8 cellular contexts compared by ENCODE assay signal in the genomic region with DNA sequence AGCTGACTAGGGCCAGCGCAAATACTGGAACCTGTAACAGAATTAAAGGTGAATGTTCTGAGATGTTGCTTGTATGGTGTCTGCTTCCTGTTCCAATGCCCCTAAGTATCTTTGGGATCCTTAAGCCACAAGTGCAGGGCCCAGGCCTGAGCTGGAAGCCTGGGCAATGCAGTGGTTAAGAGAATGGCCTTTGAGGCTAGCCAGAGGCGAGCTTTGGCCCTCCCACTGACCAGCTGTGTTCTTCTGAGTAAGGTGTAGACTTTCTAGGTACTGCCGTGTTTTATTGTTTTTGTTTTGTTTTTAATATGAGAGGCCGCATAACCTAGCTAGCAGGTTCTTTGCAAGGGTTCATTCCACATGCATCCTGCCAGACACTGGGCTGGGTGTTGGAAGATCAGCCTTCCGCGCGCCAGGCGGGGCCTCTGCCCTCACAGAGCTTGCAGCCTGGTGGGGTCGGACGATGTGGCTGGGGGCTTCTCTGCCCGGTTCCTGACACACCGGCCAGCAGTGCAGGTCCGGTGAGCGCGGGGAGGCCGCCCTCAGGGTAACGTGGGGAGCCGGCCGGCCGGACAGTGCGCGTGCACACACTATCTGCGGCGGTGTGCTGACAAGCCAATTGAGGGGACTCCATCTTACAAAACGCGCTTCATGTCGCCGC. TPM values are rescaled to one million over a fixed set of nuclear protein-coding genes. Genes with fewer than 3 reads are reported as not detected.
DNase-seq lines count a peak whose midpoint lies in the region; TF ChIP-seq lines count a peak whose summit lies in the region.

No MANE protein-coding gene starts in this region.

- TF ChIP-seq RAD21 in neural cell (conservative IDR thresholded peaks at IDR 0.05): no peak

- in situ Hi-C loops in KBM-7 (cut with MboI; ENCODE audit: low pct_unique_long_range_greater_than_20kb, low sequenced_read_pairs): no loop called here

- H3K36me3 ChIP-seq in KOPT-K1 (ENCODE audit: insufficient read depth, low read length): peaks cover 63% of the 10 kb centered on the region
- peaks cover 44 to 58% of the 10 kb centered on the region in 2 donors for H3K36me3 ChIP-seq in duodenal mucosa (ENCODE audit: control insufficient read depth in 1 of 2, insufficient read depth in 2 of 2, low read length in 2 of 2)
- H3K36me3 ChIP-seq in neural cell (ENCODE audit: insufficient read depth, low read length): no peaks in the 10 kb centered on the region

- H3K4me1 ChIP-seq in duodenal mucosa (ENCODE audit: control insufficient read depth in 1 of 2, insufficient read depth in 2 of 2, low read length in 2 of 2): peaks cover 42 to 60% of the 10 kb centered on the region in 2 donors

- no peaks in the 10 kb centered on the region for H4K20me1 ChIP-seq in neural cell (ENCODE audit: insufficient read depth)

- no peak for TF ChIP-seq EP300 in neural cell (conservative IDR thresholded peaks at IDR 0.05; ENCODE audit: poor library complexity, severe bottlenecking)

- peak overlapping the region; percentile 93 for H3K27ac ChIP-seq in C4-2B
- H3K27ac ChIP-seq in KOPT-K1 (ENCODE audit: low read depth, low read length, poor library complexity, severe bottlenecking): peak overlapping the region; percentile 90
- H3K27ac ChIP-seq in duodenal mucosa (ENCODE audit: low read depth, low read length): peak overlapping the region; percentile 93
- peak overlapping the region; percentile 84 for H3K27ac ChIP-seq in neural cell (ENCODE audit: low read length)

- H3K9me3 ChIP-seq in KOPT-K1 (ENCODE audit: insufficient read depth, low read length, poor library complexity, severe bottlenecking): no peaks in the 10 kb centered on the region
- H3K9me3 ChIP-seq in duodenal mucosa (ENCODE audit: control insufficient read depth in 1 of 2, low read length in 2 of 2): no peaks in the 10 kb centered on the region
- H3K9me3 ChIP-seq in neural cell (ENCODE audit: low read length): no peaks in the 10 kb centered on the region

- peak overlapping the region; percentile 81 to 93 for H3K4me3 ChIP-seq in duodenal mucosa (ENCODE audit: low read depth in 1 of 2, low read length in 2 of 2)
- peak overlapping the region; percentile 98 for H3K4me3 ChIP-seq in neural cell (ENCODE audit: low read length)

- no peaks in the 10 kb centered on the region for H3F3A ChIP-seq in neural cell (ENCODE audit: insufficient read depth, low read length, poor library complexity, severe bottlenecking)

- peak overlapping the region; percentile 55 for H3K4me2 ChIP-seq in neural cell (ENCODE audit: low read length)

- H2AFZ ChIP-seq in neural cell (ENCODE audit: low read depth, low read length): peak overlapping the region; percentile 85

- H3K27me3 ChIP-seq in duodenal mucosa (ENCODE audit: control insufficient read depth in 1 of 2, insufficient read depth in 2 of 2, low read length in 2 of 2) (no peaks in the 10 kb centered on the region), neural cell (ENCODE audit: insufficient read depth, low read depth, low read length) (no peaks in the 10 kb centered on the region)

- no peak for DNase-seq in cerebellar cortex (ENCODE audit: low spot score)
- no peak for DNase-seq in COR-L47 (lab: John Stamatoyannopoulos, UW)
- no peak for DNase-seq in MV-4-11 (lab: John Stamatoyannopoulos, UW)
- DNase-seq in KBM-7: no peak

- TF ChIP-seq CTCF in C4-2B (conservative IDR thresholded peaks at IDR 0.05) (no peak), neural cell (IDR thresholded peaks at IDR 0.05; ENCODE audit: poor library complexity, severe bottlenecking) (no peak)

- H3K9ac ChIP-seq in duodenal mucosa (ENCODE audit: low read depth in 1 of 2, low read length in 2 of 2) (peak overlapping the region; percentile 56 to 85), neural cell (ENCODE audit: low read length) (peak overlapping the region; percentile 89)

- peaks cover 16% of the 10 kb centered on the region for H3K79me2 ChIP-seq in neural cell (replicated peaks; ENCODE audit: insufficient read depth, low read length)

- no peaks in the 10 kb centered on the region for H3K9me2 ChIP-seq in neural cell (ENCODE audit: insufficient read depth, low read length)

TF ChIP-seq in neural cell, 6 proteins besides CTCF, POLR2A, EP300 and RAD21:
- TF ChIP-seq MXI1 (conservative IDR thresholded peaks at IDR 0.05; ENCODE audit: poor library complexity, severe bottlenecking): no peak

RNA-seq across cellular contexts. Expression of a gene that starts 0.6 kb away (rescaled TPM):
- polyA plus RNA-seq in neural cell: 35.7 and 47.2 TPM in 2 replicates
- 41.1 and 45.0 TPM in 2 replicates for polyA minus RNA-seq in neural cell

RNA-seq across cellular contexts. Expression of a gene that starts 4.4 kb away (rescaled TPM):
- polyA plus RNA-seq in neural cell: 8.2 and 10.1 TPM in 2 replicates
- 4.6 and 5.4 TPM in 2 replicates for polyA minus RNA-seq in neural cell

RNA-seq across cellular contexts. Expression of a gene that starts 11.2 kb away (rescaled TPM):
- 22.5 and 36.2 TPM in 2 replicates for polyA plus RNA-seq in neural cell
- polyA minus RNA-seq in neural cell: 6.3 and 8.0 TPM in 2 replicates

RNA-seq across cellular contexts. Expression of a gene that starts 13.6 kb away (rescaled TPM):
- 1.0 and 2.1 TPM in 2 replicates for polyA plus RNA-seq in neural cell
- 1.4 and 1.7 TPM in 2 replicates for polyA minus RNA-seq in neural cell

RNA-seq across cellular contexts. Expression of a gene that starts 30.3 kb away (rescaled TPM):
- polyA plus RNA-seq in neural cell: 12.1 and 17.1 TPM in 2 replicates
- 7.6 and 8.5 TPM in 2 replicates for polyA minus RNA-seq in neural cell
